Comparison of ENCODE assay signal across 13 cellular contexts in genomic region chr1:223718850-223719249, GRCh38. TPM values are rescaled to one million over a fixed set of nuclear protein-coding genes. Genes with fewer than 3 reads are reported as not detected.
DNase-seq lines count a peak whose midpoint lies in the region; ATAC-seq lines count a peak whose summit lies in the region.
"Had no signal": no experiment of that assay in that cellular context is flagged by ENCODE, and none has a peak within 500 bp of the region (broad histone marks: within the 10 kb centered on the region; RNA-seq: fewer than 3 reads in every experiment).

No MANE protein-coding gene starts in this region.

- H3K4me1 Mint-ChIP-seq in activated T-helper 1 cell treated with anti-CD3 and anti-CD28 coated beads, Interleukin-12 subunit alpha, Interleukin-12 subunit beta, Interleukin-2, Interleukin-4 antibody, amounts not matched to agents 30 ng/mL and 10 ng/mL and 1 ng/mL, durations not matched to agents 14 hours and 24 hours and 36 hours (ENCODE audit: low read depth), result peaks cover 81% of the 10 kb centered on the region

- H3K9me3 Mint-ChIP-seq in activated T-helper 1 cell treated with anti-CD3 and anti-CD28 coated beads, Interleukin-12 subunit alpha, Interleukin-12 subunit beta, Interleukin-2, Interleukin-4 antibody, amounts not matched to agents 30 ng/mL and 10 ng/mL and 1 ng/mL, durations not matched to agents 14 hours and 24 hours and 36 hours, result no peaks in the 10 kb centered on the region
- H3K9me3 Mint-ChIP-seq: IgD-negative memory B cell had no signal

- peaks cover 55% of the 10 kb centered on the region for H3K4me1 ChIP-seq in SJSA1 (replicated peaks)

- H3K36me3 ChIP-seq in SJSA1, result peaks cover 83% of the 10 kb centered on the region

- ATAC-seq in HG03196 (IDR thresholded peaks at IDR 0.05; ENCODE audit: unreplicated experiment) (no peak), HG03520 (IDR thresholded peaks at IDR 0.05; ENCODE audit: unreplicated experiment) (no peak), GM18520 (IDR thresholded peaks at IDR 0.05; ENCODE audit: unreplicated experiment) (no peak)
- ATAC-seq: sciatic nerve had no signal

- no peaks in the 10 kb centered on the region for H3K27me3 ChIP-seq in SJSA1 (replicated peaks)

- intact Hi-C loops in activated T-helper 1 cell treated with anti-CD3 and anti-CD28 coated beads, Interleukin-12 subunit alpha, Interleukin-12 subunit beta, Interleukin-2, Interleukin-4 antibody, amounts not matched to agents 30 ng/mL and 10 ng/mL and 1 ng/mL, durations not matched to agents 14 hours and 24 hours and 36 hours (cut with micrococcal nuclease), result loop anchor here (10.0 kb wide), 2 partner anchors 716 to 1004 kb away; partner anchors contain the start of genes AIDA, BROX and WDR26

- 0 out of 2 replicates have a peak overlapping the region, but pooled peaks have one; percentile 5 for H3K27ac ChIP-seq in SJSA1

- H3K36me3 Mint-ChIP-seq in activated T-helper 1 cell treated with anti-CD3 and anti-CD28 coated beads, Interleukin-12 subunit alpha, Interleukin-12 subunit beta, Interleukin-2, Interleukin-4 antibody, amounts not matched to agents 30 ng/mL and 10 ng/mL and 1 ng/mL, durations not matched to agents 14 hours and 24 hours and 36 hours (ENCODE audit: low read depth), result peaks cover 52% of the 10 kb centered on the region

- H3K27ac Mint-ChIP-seq in activated T-helper 1 cell treated with anti-CD3 and anti-CD28 coated beads, Interleukin-12 subunit alpha, Interleukin-12 subunit beta, Interleukin-2, Interleukin-4 antibody, amounts not matched to agents 30 ng/mL and 10 ng/mL and 1 ng/mL, durations not matched to agents 14 hours and 24 hours and 36 hours, result no peak overlapping the region

- H3K9me3 ChIP-seq in SJSA1 (replicated peaks), result no peaks in the 10 kb centered on the region

- no peak overlapping the region for H3K4me3 Mint-ChIP-seq in activated T-helper 1 cell treated with anti-CD3 and anti-CD28 coated beads, Interleukin-12 subunit alpha, Interleukin-12 subunit beta, Interleukin-2, Interleukin-4 antibody, amounts not matched to agents 30 ng/mL and 10 ng/mL and 1 ng/mL, durations not matched to agents 14 hours and 24 hours and 36 hours

- DNase-seq in ELF-1 (ENCODE audit: low read depth, low spot score) (peak; percentile 92), SJSA1 (ENCODE audit: low read depth in 1 of 2, low spot score in 2 of 2) (no peak), iPS DF 19.7 (ENCODE audit: low read depth, low spot score) (peak; percentile 80), renal cortical epithelial cell (ENCODE audit: low read depth) (peak; percentile 84)
- no peak for DNase-seq in activated T-helper 1 cell treated with anti-CD3 and anti-CD28 coated beads, Interleukin-12 subunit alpha, Interleukin-12 subunit beta, Interleukin-2, Interleukin-4 antibody, amounts not matched to agents 30 ng/mL and 10 ng/mL and 1 ng/mL, durations not matched to agents 14 hours and 24 hours and 36 hours (ENCODE audit: low spot score)
- DNase-seq: activated CD4-positive, alpha-beta T cell treated with anti-CD3 and anti-CD28 coated beads for 4 hours; RPMI8226 had no signal

- no peak overlapping the region for H3K4me3 ChIP-seq in SJSA1

- no peaks in the 10 kb centered on the region for H3K27me3 Mint-ChIP-seq in activated T-helper 1 cell treated with anti-CD3 and anti-CD28 coated beads, Interleukin-12 subunit alpha, Interleukin-12 subunit beta, Interleukin-2, Interleukin-4 antibody, amounts not matched to agents 30 ng/mL and 10 ng/mL and 1 ng/mL, durations not matched to agents 14 hours and 24 hours and 36 hours (ENCODE audit: insufficient read depth)
- H3K27me3 Mint-ChIP-seq: activated naive CD8-positive, alpha-beta T cell; IgD-negative memory B cell had no signal

RNA-seq across cellular contexts. Expression of gene CAPN2, which starts 6.5 kb away (rescaled TPM):
- 143 and 155 TPM in 2 replicates for total RNA-seq in SJSA1 (2014; rRNA removed; shearing (Covaris generic))
- total RNA-seq in renal cortical epithelial cell, result 300 and 425 TPM in 2 replicates
- 66.3 and 70.4 TPM in 2 replicates for total RNA-seq in activated T-helper 1 cell treated with anti-CD3 and anti-CD28 coated beads, Interleukin-12 subunit alpha, Interleukin-12 subunit beta, Interleukin-2, Interleukin-4 antibody, amounts not matched to agents 30 ng/mL and 10 ng/mL and 1 ng/mL, durations not matched to agents 14 hours and 24 hours and 36 hours

RNA-seq across cellular contexts. Expression of gene CAPN8, which starts 53.3 kb away (rescaled TPM):
- not detected in 2 replicates for total RNA-seq in SJSA1 (2014; rRNA removed; shearing (Covaris generic))
- 0.05 TPM in 1 of 2 replicates, not detected in the other for total RNA-seq in renal cortical epithelial cell
- not detected in 2 replicates for total RNA-seq in activated T-helper 1 cell treated with anti-CD3 and anti-CD28 coated beads, Interleukin-12 subunit alpha, Interleukin-12 subunit beta, Interleukin-2, Interleukin-4 antibody, amounts not matched to agents 30 ng/mL and 10 ng/mL and 1 ng/mL, durations not matched to agents 14 hours and 24 hours and 36 hours
- total RNA-seq: sciatic nerve had no signal

Comparison
In these comparisons a context has a peak if more than half of its experiments do, and no peak if none do; other contexts are left out.
1. DNase-seq: peak in ELF-1 (single experiment), iPS DF 19.7 (single experiment) and renal cortical epithelial cell (single experiment); none in SJSA1 (0 of 2) and activated T-helper 1 cell treated with anti-CD3 and anti-CD28 coated beads, Interleukin-12 subunit alpha, Interleukin-12 subunit beta, Interleukin-2, Interleukin-4 antibody, amounts not matched to agents 30 ng/mL and 10 ng/mL and 1 ng/mL, durations not matched to agents 14 hours and 24 hours and 36 hours (single experiment).